Comparison of ENCODE assay signal across 8 cellular contexts in the genomic region with DNA sequence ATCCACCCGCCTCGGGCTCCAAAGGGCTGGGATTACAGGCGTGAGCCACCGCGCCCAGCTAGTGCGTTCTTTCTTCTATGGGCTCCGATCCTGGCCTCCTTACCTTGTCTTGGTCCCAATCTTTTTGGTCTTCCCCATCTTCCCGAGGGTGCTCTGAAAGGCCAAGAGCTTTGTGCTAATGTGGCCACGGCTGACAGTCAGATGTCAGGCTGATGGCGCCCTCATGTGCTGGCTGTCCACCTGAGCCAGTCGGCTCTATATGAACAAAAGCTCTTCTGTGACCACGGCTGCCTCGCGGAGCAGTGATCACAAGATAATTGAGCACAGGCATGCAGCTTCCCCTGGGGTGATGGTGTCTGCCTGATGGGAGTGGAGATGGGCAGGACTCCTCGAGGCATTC. TPM values are rescaled to one million over a fixed set of nuclear protein-coding genes. Genes with fewer than 3 reads are reported as not detected.
DNase-seq lines count a peak whose midpoint lies in the region; ATAC-seq lines count a peak whose summit lies in the region.

No MANE protein-coding gene starts in this region.

- intact Hi-C loops in posterior vena cava (cut with DNase I): loop anchor here (5.0 to 10.0 kb wide), 3 partner anchors 52 to 261 kb away; no protein-coding TSS in a partner anchor

- H3K4me3 ChIP-seq in H7 (ENCODE audit: insufficient read depth, low read depth, low read length): no peak overlapping the region

- H3K36me3 ChIP-seq in H7 (replicated peaks; ENCODE audit: control insufficient read depth, insufficient read depth, low read length): peaks cover 18% of the 10 kb centered on the region

- peak; percentile 43 for DNase-seq in D341Med (ENCODE audit: low spot score)
- DNase-seq in H7: peak; percentile 78
- peak; percentile 51 for DNase-seq in RPMI7951 (ENCODE audit: low read depth)
- peak; percentile 10 for DNase-seq in iris pigment epithelial cell (ENCODE audit: low read depth)
- no peak for DNase-seq in posterior vena cava (ENCODE audit: low spot score)
- no peak for DNase-seq in GF-D8 (lab: John Stamatoyannopoulos, UW)

- no peaks in the 10 kb centered on the region for H3K27me3 ChIP-seq in H7 (ENCODE audit: control insufficient read depth, insufficient read depth, low read length)

- ATAC-seq in HG03565 (IDR thresholded peaks at IDR 0.05; ENCODE audit: unreplicated experiment) (no peak), GM21367 (IDR thresholded peaks at IDR 0.05; ENCODE audit: unreplicated experiment) (no peak)

RNA-seq across cellular contexts. Expression of a gene that starts 11.0 kb away (rescaled TPM):
- total RNA-seq in H7 (2014; rRNA removed; shearing (Covaris generic)): 14.2 and 26.9 TPM in 2 replicates
- total RNA-seq in RPMI7951 (2014; rRNA removed; shearing (Covaris generic)): 9.8 and 10.0 TPM in 2 replicates
- 10 to 100 TPM; 11.2 to 13.6 TPM for total RNA-seq in posterior vena cava

RNA-seq across cellular contexts. Expression of a gene that starts 25.4 kb away (rescaled TPM):
- total RNA-seq in H7 (2014; rRNA removed; shearing (Covaris generic)): 44.9 and 49.6 TPM in 2 replicates
- 0.24 and 0.29 TPM in 2 replicates for total RNA-seq in RPMI7951 (2014; rRNA removed; shearing (Covaris generic))
- 1 to 10 TPM; 7.4 to 8.5 TPM for total RNA-seq in posterior vena cava

Comparison
In these comparisons a context has a peak if more than half of its experiments do, and no peak if none do; other contexts are left out.
1. DNase-seq: peak in D341Med (single experiment), H7 (single experiment), RPMI7951 (single experiment) and iris pigment epithelial cell (single experiment); none in posterior vena cava (single experiment) and GF-D8 (single experiment).